In the genomic region with DNA sequence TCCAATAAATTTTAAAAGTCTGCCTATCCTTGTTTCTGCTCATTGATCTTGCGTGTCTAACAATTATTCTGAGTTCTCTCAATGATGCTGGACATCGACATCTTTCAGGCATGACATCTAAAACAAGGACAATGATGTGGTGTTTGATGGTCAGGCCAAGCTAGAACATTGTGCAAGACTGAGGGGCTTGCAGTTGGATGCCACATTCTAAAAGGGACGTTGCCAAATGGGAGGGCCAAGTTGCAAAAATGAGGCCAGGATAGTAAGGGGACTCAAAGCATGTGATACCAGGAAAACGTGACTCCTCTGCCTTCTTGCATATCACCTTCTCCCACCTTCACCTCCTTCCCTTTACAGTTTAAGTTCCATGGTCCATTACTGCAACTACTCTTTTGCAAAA, we compare ENCODE assay signal across 18 cellular contexts. TPM values are rescaled to one million over a fixed set of nuclear protein-coding genes. Genes with fewer than 3 reads are reported as not detected.
"Had no signal": no experiment of that assay in that cellular context is flagged by ENCODE, and none has a peak within 500 bp of the region (broad histone marks: within the 10 kb centered on the region; RNA-seq: fewer than 3 reads in every experiment).

No MANE protein-coding gene starts in this region.

- H3K4me1 ChIP-seq: SJSA1 had no signal

- DNase-seq: MG63, NCI-H1092, NCI-H1105 treated with DMSO at 0.1 percent for 48 hours, NCI-H1417 treated with DMSO at 0.1 percent for 48 hours, NCI-H146, NCI-H187, NCI-H2029, NCI-H2081 treated with DMSO at 0.1 percent for 48 hours, NCI-H2171, NCI-H226, NCI-H446, NCI-H510A, NCI-H524 treated with DMSO at 0.1 percent for 48 hours, NCI-H774, Right ventricle myocardium superior, SIG-M5 had no signal

- H3K4me3 ChIP-seq: MG63, SJSA1, SK-N-MC had no signal

- H3K36me3 ChIP-seq: MG63, SJSA1 had no signal

- H3K27ac ChIP-seq: SJSA1, SK-N-MC had no signal

- H3K9me3 ChIP-seq: MG63, SJSA1 had no signal

- H3K27me3 ChIP-seq: MG63, SJSA1 had no signal

RNA-seq across cellular contexts. Expression of a gene that starts 29.4 kb away (rescaled TPM):
- total RNA-seq: SJSA1 had no signal
